1 cellular context compared by ENCODE assay signal in genomic region chr1:74570797-74571492, GRCh38.
TF ChIP-seq lines count a peak whose summit lies in the region.

No MANE protein-coding gene starts in this region.

TF ChIP-seq in HCT116, 20 proteins besides CTCF, POLR2A, EP300 and RAD21 (continued from another document):
- TF ChIP-seq ZBTB33 (IDR thresholded peaks at IDR 0.05; ENCODE audit: extremely low read depth, insufficient replicate concordance, low read length): no peak
- TF ChIP-seq ZNF274 (IDR thresholded peaks at IDR 0.05; ENCODE audit: low read depth, low read length): no peak
- TF ChIP-seq EZH2 (IDR thresholded peaks at IDR 0.05): no peak
